ENCODE assay signal across 13 cellular contexts in genomic region chr16:10250137-10250850, GRCh38.
"Had no signal": no experiment of that assay in that cellular context is flagged by ENCODE, and none has a peak within 500 bp of the region (broad histone marks: within the 10 kb centered on the region; RNA-seq: fewer than 3 reads in every experiment).

No MANE protein-coding gene starts in this region.

- H3K4me1 Mint-ChIP-seq: activated naive CD4-positive, alpha-beta T cell treated with anti-CD3 and anti-CD28 coated beads, Interleukin-2, amount 10 ng/mL, durations not matched to agents 7 days and 5 days; activated T-helper 17 cell treated with anti-CD3 and anti-CD28 coated beads, Interleukin-2, amount 50 U/mL, for 72 hours; neural crest cell had no signal

- H3K36me3 ChIP-seq: gastrocnemius medialis, thyroid gland, WERI-Rb-1 had no signal

- H3K4me1 ChIP-seq: gastrocnemius medialis had no signal

- ATAC-seq: activated T-helper 17 cell treated with anti-CD3 and anti-CD28 coated beads, Interleukin-2, amount 50 U/mL, for 72 hours; gastrocnemius medialis had no signal

- H3K4me3 ChIP-seq: coronary artery, gastrocnemius medialis, thyroid gland had no signal

- H3K9me3 Mint-ChIP-seq: activated naive CD4-positive, alpha-beta T cell treated with anti-CD3 and anti-CD28 coated beads, Interleukin-2, amount 10 ng/mL, durations not matched to agents 7 days and 5 days; activated T-helper 17 cell treated with anti-CD3 and anti-CD28 coated beads, Interleukin-2, amount 50 U/mL, for 72 hours; neural crest cell had no signal

- DNase-seq: activated CD4-positive, alpha-beta T cell treated with anti-CD3 and anti-CD28 coated beads for 48 hours; activated CD8-positive, alpha-beta memory T cell treated with anti-CD3 and anti-CD28 coated beads for 24 hours; activated naive CD4-positive, alpha-beta T cell treated with anti-CD3 and anti-CD28 coated beads, Interleukin-2, amount 10 ng/mL, durations not matched to agents 7 days and 5 days; effector CD8-positive, alpha-beta T cell; gastrocnemius medialis; kidney; stimulated activated CD4-positive, alpha-beta T cell treated with anti-CD3 and anti-CD28 coated beads, Interleukin-15, amount 100 ng/mL, for 24 hours; stimulated activated CD4-positive, alpha-beta T cell treated with anti-CD3 and anti-CD28 coated beads, Interleukin-4, amount 100 ng/mL, for 24 hours; thyroid gland; WERI-Rb-1 had no signal

- H3K27me3 ChIP-seq: thyroid gland had no signal

- H3K27ac ChIP-seq: coronary artery, gastrocnemius medialis, thyroid gland, WERI-Rb-1 had no signal

- FAIRE-seq: kidney had no signal

- H3K4me3 Mint-ChIP-seq: activated naive CD4-positive, alpha-beta T cell treated with anti-CD3 and anti-CD28 coated beads, Interleukin-2, amount 10 ng/mL, durations not matched to agents 7 days and 5 days; activated T-helper 17 cell treated with anti-CD3 and anti-CD28 coated beads, Interleukin-2, amount 50 U/mL, for 72 hours; neural crest cell had no signal

- H3K9me3 ChIP-seq: gastrocnemius medialis, thyroid gland had no signal

- H3K27ac Mint-ChIP-seq: activated naive CD4-positive, alpha-beta T cell treated with anti-CD3 and anti-CD28 coated beads, Interleukin-2, amount 10 ng/mL, durations not matched to agents 7 days and 5 days; activated T-helper 17 cell treated with anti-CD3 and anti-CD28 coated beads, Interleukin-2, amount 50 U/mL, for 72 hours had no signal

- H3K36me3 Mint-ChIP-seq: activated naive CD4-positive, alpha-beta T cell treated with anti-CD3 and anti-CD28 coated beads, Interleukin-2, amount 10 ng/mL, durations not matched to agents 7 days and 5 days had no signal
